ENCODE assay signal across 1 cellular context in the genomic region with DNA sequence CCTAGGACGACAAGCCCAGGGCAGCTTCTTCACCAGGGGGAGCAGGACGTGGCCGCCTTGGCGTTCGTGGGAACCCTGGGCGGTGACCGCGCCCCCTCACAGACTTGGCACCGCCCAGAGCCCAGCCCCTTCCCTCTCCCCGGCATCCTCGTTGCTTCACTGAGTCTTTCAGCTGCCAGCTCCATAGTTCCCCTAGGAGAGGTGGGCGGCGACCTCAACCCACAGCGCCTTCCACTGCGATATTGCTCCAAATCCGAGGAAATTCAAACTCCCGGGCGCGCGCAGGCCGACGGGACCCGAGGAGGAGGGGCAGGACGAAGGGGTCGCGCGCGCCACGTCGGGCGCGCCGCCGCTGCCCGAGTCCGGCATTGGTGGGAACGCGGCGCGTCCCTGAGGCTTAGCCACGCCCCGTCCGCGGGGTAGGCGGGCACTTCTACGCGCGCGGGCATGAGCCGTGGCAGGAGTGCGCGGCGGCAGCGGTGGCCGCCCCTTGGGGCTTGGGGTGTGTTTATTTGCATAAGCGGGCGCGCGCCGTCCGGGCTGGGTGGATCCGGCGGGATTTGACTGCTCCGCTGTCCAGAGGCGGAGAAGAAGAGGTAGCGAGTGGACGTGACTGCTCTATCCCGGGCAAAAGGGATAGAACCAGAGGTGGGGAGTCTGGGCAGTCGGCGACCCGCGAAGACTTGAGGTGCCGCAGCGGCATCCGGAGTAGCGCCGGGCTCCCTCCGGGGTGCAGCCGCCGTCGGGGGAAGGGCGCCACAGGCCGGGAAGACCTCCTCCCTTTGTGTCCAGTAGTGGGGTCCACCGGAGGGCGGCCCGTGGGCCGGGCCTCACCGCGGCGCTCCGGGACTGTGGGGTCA.
TF ChIP-seq lines count a peak whose summit lies in the region.

A gene with protein sequence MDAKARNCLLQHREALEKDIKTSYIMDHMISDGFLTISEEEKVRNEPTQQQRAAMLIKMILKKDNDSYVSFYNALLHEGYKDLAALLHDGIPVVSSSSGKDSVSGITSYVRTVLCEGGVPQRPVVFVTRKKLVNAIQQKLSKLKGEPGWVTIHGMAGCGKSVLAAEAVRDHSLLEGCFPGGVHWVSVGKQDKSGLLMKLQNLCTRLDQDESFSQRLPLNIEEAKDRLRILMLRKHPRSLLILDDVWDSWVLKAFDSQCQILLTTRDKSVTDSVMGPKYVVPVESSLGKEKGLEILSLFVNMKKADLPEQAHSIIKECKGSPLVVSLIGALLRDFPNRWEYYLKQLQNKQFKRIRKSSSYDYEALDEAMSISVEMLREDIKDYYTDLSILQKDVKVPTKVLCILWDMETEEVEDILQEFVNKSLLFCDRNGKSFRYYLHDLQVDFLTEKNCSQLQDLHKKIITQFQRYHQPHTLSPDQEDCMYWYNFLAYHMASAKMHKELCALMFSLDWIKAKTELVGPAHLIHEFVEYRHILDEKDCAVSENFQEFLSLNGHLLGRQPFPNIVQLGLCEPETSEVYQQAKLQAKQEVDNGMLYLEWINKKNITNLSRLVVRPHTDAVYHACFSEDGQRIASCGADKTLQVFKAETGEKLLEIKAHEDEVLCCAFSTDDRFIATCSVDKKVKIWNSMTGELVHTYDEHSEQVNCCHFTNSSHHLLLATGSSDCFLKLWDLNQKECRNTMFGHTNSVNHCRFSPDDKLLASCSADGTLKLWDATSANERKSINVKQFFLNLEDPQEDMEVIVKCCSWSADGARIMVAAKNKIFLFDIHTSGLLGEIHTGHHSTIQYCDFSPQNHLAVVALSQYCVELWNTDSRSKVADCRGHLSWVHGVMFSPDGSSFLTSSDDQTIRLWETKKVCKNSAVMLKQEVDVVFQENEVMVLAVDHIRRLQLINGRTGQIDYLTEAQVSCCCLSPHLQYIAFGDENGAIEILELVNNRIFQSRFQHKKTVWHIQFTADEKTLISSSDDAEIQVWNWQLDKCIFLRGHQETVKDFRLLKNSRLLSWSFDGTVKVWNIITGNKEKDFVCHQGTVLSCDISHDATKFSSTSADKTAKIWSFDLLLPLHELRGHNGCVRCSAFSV (N-terminal part only) (plus strand): TSS at position 579 of the 860 bp plus-strand sequence. CDS start 3,070 bp downstream, outside the sequence.
A gene with protein sequence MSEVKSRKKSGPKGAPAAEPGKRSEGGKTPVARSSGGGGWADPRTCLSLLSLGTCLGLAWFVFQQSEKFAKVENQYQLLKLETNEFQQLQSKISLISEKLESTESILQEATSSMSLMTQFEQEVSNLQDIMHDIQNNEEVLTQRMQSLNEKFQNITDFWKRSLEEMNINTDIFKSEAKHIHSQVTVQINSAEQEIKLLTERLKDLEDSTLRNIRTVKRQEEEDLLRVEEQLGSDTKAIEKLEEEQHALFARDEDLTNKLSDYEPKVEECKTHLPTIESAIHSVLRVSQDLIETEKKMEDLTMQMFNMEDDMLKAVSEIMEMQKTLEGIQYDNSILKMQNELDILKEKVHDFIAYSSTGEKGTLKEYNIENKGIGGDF (minus strand): TSS at position 77 of the 860 bp plus-strand sequence. CDS start 87 bp downstream, outside the sequence.

TF ChIP-seq in H1, 55 proteins besides CTCF, POLR2A, EP300 and RAD21 (continued from another document):
- TF ChIP-seq, protein P1, sequence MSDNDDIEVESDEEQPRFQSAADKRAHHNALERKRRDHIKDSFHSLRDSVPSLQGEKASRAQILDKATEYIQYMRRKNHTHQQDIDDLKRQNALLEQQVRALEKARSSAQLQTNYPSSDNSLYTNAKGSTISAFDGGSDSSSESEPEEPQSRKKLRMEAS (IDR thresholded peaks at IDR 0.05) = 0 out of 2 replicates have a peak, but pooled peaks have one; percentile 13
- TF ChIP-seq YY1 (IDR thresholded peaks at IDR 0.05; ENCODE audit: low read depth, low read length) (no peak), SIN3A (conservative IDR thresholded peaks at IDR 0.05 in 1 of 2, IDR thresholded peaks at IDR 0.05 in 1 of 2; ENCODE audit: low read depth in 1 of 2, low read length in 2 of 2) (peak; percentile 22 to 85; a peak in 2 of 4 replicates), SP2 (IDR thresholded peaks at IDR 0.05; ENCODE audit: low read length) (no peak), BRCA1 (IDR thresholded peaks at IDR 0.05; ENCODE audit: low read depth, low read length) (no peak), TAF1 (IDR thresholded peaks at IDR 0.05; ENCODE audit: low read depth, low read length) (peak; percentile 65; the same call in 1 of the 2 replicates), KDM5A (IDR thresholded peaks at IDR 0.05; ENCODE audit: low read length) (no peak; the same call in 1 of the 2 replicates), CBX8 (IDR thresholded peaks at IDR 0.05; ENCODE audit: borderline replicate concordance, low read depth, low read length) (no peak), NRF1 (IDR thresholded peaks at IDR 0.05; ENCODE audit: low read depth, low read length) (no peak), SIX5 (IDR thresholded peaks at IDR 0.05; ENCODE audit: low read depth, low read length) (no peak), SUZ12 (IDR thresholded peaks at IDR 0.05; ENCODE audit: low read length) (no peak), TCF12 (IDR thresholded peaks at IDR 0.05; ENCODE audit: low read depth, low read length) (no peak), MAFK (IDR thresholded peaks at IDR 0.05; ENCODE audit: low read depth, low read length) (no peak), GABPA (IDR thresholded peaks at IDR 0.05; ENCODE audit: borderline replicate concordance, insufficient read depth, low read length) (no peak), BCL11A (IDR thresholded peaks at IDR 0.05; ENCODE audit: low read depth in 2 of 2, low read length in 2 of 2) (no peak), CTBP2 (IDR thresholded peaks at IDR 0.05; ENCODE audit: borderline replicate concordance, insufficient read depth, insufficient read length, low read length) (no peak), PHF8 (conservative IDR thresholded peaks at IDR 0.05; ENCODE audit: low read depth, low read length) (peak; percentile 41; the same call in 1 of the 2 replicates), TEAD4 (IDR thresholded peaks at IDR 0.05; ENCODE audit: low read depth, low read length) (no peak)
